ENCODE assay signal across 10 cellular contexts in the genomic region with DNA sequence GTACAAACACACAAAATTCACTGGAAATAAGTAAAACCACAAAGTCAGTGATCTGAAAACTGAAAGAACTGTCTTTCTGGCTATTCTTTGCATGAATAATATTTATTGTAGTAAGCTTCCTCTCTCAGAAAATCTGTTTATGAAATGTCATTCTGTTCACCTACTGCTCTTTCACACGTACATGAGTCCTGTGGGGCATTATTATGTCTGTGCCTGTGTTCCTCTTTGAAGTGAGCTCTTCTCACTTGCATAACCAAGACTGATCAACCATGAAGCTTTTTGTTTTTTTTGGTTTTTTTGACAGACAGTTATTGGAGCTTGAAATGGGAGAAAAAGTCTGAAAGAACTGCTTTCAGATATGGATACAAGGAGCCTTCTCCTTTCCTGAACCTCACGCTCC.
DNase-seq lines count a peak whose midpoint lies in the region; ATAC-seq and TF ChIP-seq lines count a peak whose summit lies in the region.
"Had no signal": no experiment of that assay in that cellular context is flagged by ENCODE, and none has a peak within 500 bp of the region (broad histone marks: within the 10 kb centered on the region; RNA-seq: fewer than 3 reads in every experiment).

No MANE protein-coding gene starts in this region.

- intact Hi-C loops in sigmoid colon (cut with DNase I) = no loop called here

- no peak for TF ChIP-seq POLR2A in sigmoid colon (IDR thresholded peaks at IDR 0.05)

- H3K27me3 ChIP-seq in parathyroid adenoma (ENCODE audit: control insufficient read depth, insufficient read depth, low read length) (no peaks in the 10 kb centered on the region), sigmoid colon (no peaks in the 10 kb centered on the region)

- H3K79me2 ChIP-seq in parathyroid adenoma = no peaks in the 10 kb centered on the region

- WGBS in sigmoid colon, 2 donors = 55 to 87% methylated on average over 2 of the region's 2 CpGs

- H3K9me3 ChIP-seq in parathyroid adenoma (ENCODE audit: control insufficient read depth, low read length) (no peaks in the 10 kb centered on the region), sigmoid colon (no peaks in the 10 kb centered on the region)

- H3K4me1 ChIP-seq in parathyroid adenoma = no peaks in the 10 kb centered on the region
- no peaks in the 10 kb centered on the region for H3K4me1 ChIP-seq in sigmoid colon

- H3K4me3 ChIP-seq in parathyroid adenoma (ENCODE audit: low read depth, low read length) (no peak overlapping the region), sigmoid colon (no peak overlapping the region)

- TF ChIP-seq CTCF in parathyroid adenoma (IDR thresholded peaks at IDR 0.05) = no peak
- no peak for TF ChIP-seq CTCF in sigmoid colon (IDR thresholded peaks at IDR 0.05)

- H2AFZ ChIP-seq in parathyroid adenoma = peak overlapping the region; percentile 5

- H3K9ac ChIP-seq in parathyroid adenoma = no peak overlapping the region

- H3K27ac ChIP-seq in parathyroid adenoma (no peak overlapping the region), sigmoid colon (no peak overlapping the region)
- H3K27ac ChIP-seq: RWPE1 had no signal

- TF ChIP-seq EP300 in sigmoid colon (IDR thresholded peaks at IDR 0.05) = no peak

- no peak for DNase-seq in sigmoid colon
- DNase-seq in DMS79 treated with DMSO at 0.1 percent for 48 hours (lab: John Stamatoyannopoulos, UW) = no peak
- no peak for DNase-seq in SIG-M5 treated with dmso at 0.1 percent for 504 hours (lab: John Stamatoyannopoulos, UW; ENCODE audit: unreplicated experiment)
- DNase-seq: activated CD4-positive, alpha-beta T cell treated with anti-CD3 and anti-CD28 coated beads for 48 hours; NCI-H1694 had no signal

- no peaks in the 10 kb centered on the region for H3K36me3 ChIP-seq in parathyroid adenoma (ENCODE audit: control insufficient read depth, insufficient read depth, low read length)
- no peaks in the 10 kb centered on the region for H3K36me3 ChIP-seq in sigmoid colon

- peak; percentile 78 for ATAC-seq in GM19023 (IDR thresholded peaks at IDR 0.05; ENCODE audit: unreplicated experiment)
- peak; percentile 86 for ATAC-seq in GM21786 (IDR thresholded peaks at IDR 0.05; ENCODE audit: unreplicated experiment)
- ATAC-seq in HG03432 (IDR thresholded peaks at IDR 0.05; ENCODE audit: unreplicated experiment) = peak; percentile 96

- no peak overlapping the region for H3K4me2 ChIP-seq in parathyroid adenoma (ENCODE audit: low read length)
